Comparison of ENCODE assay signal across 11 cellular contexts in the genomic region with DNA sequence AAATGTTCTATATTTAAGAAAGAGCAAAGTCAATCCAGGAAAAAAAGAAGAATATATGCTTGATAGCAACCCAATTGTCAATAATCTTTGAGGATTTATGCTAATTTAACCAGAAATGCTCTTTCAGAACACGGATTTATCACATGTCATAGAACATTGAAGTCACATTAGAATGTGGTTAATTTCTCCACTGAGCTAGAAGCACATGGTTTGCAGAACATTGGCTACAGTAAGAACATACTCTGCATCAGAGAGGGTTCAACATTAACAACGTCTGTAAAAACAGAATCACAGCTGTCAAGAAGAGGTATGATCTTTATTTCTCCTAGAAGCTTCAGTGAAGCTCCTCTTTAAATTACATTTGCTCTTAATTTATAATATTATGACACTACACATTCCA.
DNase-seq lines count a peak whose midpoint lies in the region; ATAC-seq and TF ChIP-seq lines count a peak whose summit lies in the region.
"Had no signal": no experiment of that assay in that cellular context is flagged by ENCODE, and none has a peak within 500 bp of the region (broad histone marks: within the 10 kb centered on the region; RNA-seq: fewer than 3 reads in every experiment).

No MANE protein-coding gene starts in this region.

- peak overlapping the region; percentile 12 for H3K27ac ChIP-seq in OCI-LY1 (ENCODE audit: low read depth, low read length, poor library complexity, severe bottlenecking)
- peak overlapping the region; percentile 19 for H3K27ac ChIP-seq in rectal smooth muscle tissue (ENCODE audit: low read depth, low read length)
- H3K27ac ChIP-seq: A549, BLaER1 had no signal

- peaks cover 61% of the 10 kb centered on the region for H3K4me1 Mint-ChIP-seq in brain

- H3K9me3 ChIP-seq in OCI-LY1 (ENCODE audit: low read length): no peaks in the 10 kb centered on the region
- H3K9me3 ChIP-seq: A549, BLaER1 had no signal

- in situ Hi-C loops in G401 (cut with HindIII; ENCODE audit: low sequenced_read_pairs): no loop called here

- no peaks in the 10 kb centered on the region for H3K36me3 ChIP-seq in OCI-LY1 (ENCODE audit: insufficient read depth, low read length)
- H3K36me3 ChIP-seq in rectal smooth muscle tissue (ENCODE audit: control insufficient read depth, insufficient read depth, low read length): no peaks in the 10 kb centered on the region
- H3K36me3 ChIP-seq: BLaER1 had no signal

- no peak overlapping the region for H3K4me2 ChIP-seq in OCI-LY1 (ENCODE audit: low read length)
- H3K4me2 ChIP-seq: A549, BLaER1 had no signal

- no peak overlapping the region for H3K4me3 ChIP-seq in OCI-LY1 (ENCODE audit: low read depth, low read length, poor library complexity, severe bottlenecking)
- no peak overlapping the region for H3K4me3 ChIP-seq in rectal smooth muscle tissue (ENCODE audit: low read length)
- H3K4me3 ChIP-seq: A549, BLaER1 had no signal

- peaks cover 9% of the 10 kb centered on the region for H3K27me3 Mint-ChIP-seq in brain
- H3K27me3 Mint-ChIP-seq: CD4-positive, CD25-positive, alpha-beta regulatory T cell had no signal

- no peaks in the 10 kb centered on the region for H3K9me3 Mint-ChIP-seq in brain
- H3K9me3 Mint-ChIP-seq: CD4-positive, CD25-positive, alpha-beta regulatory T cell had no signal

- H4K20me1 ChIP-seq in OCI-LY1 (ENCODE audit: insufficient read depth, low read length): no peaks in the 10 kb centered on the region
- H4K20me1 ChIP-seq: BLaER1 had no signal

- H3F3A ChIP-seq in OCI-LY1 (ENCODE audit: insufficient read depth, low read length): no peaks in the 10 kb centered on the region

- H3K27ac Mint-ChIP-seq in brain: peak overlapping the region in 4 of 5 experiments; percentile 41 to 97 (median 60)

- H3K4me3 Mint-ChIP-seq in brain: peak overlapping the region in 3 of 5 experiments; percentile 49 to 65 (median 59)
- H3K4me3 Mint-ChIP-seq: CD4-positive, CD25-positive, alpha-beta regulatory T cell had no signal

- ATAC-seq in GM18907 (IDR thresholded peaks at IDR 0.05; ENCODE audit: unreplicated experiment) (no peak), GM18498 (IDR thresholded peaks at IDR 0.05; ENCODE audit: unreplicated experiment) (no peak)

- H3K79me2 ChIP-seq in OCI-LY1 (ENCODE audit: insufficient read depth, low read length): no peaks in the 10 kb centered on the region

- DNase-seq in G401 (ENCODE audit: low spot score) (peak; percentile 55), GM03348 (ENCODE audit: low spot score) (no peak), NCI-H510A (lab: John Stamatoyannopoulos, UW) (no peak)

- H3K4me1 ChIP-seq in OCI-LY1 (ENCODE audit: insufficient read depth, low read length, severe bottlenecking): peaks cover 32% of the 10 kb centered on the region
- H3K4me1 ChIP-seq in rectal smooth muscle tissue (ENCODE audit: control insufficient read depth, insufficient read depth, low read length): peaks cover 14% of the 10 kb centered on the region
- H3K4me1 ChIP-seq: A549 had no signal

- 0 out of 2 replicates have a peak overlapping the region, but pooled peaks have one; percentile 8 for H2AFZ ChIP-seq in OCI-LY1 (ENCODE audit: low read length)

- H3K27me3 ChIP-seq in OCI-LY1 (ENCODE audit: insufficient read depth, low read length): no peaks in the 10 kb centered on the region
- no peaks in the 10 kb centered on the region for H3K27me3 ChIP-seq in rectal smooth muscle tissue (ENCODE audit: control insufficient read depth, insufficient read depth, low read length)
- H3K27me3 ChIP-seq: BLaER1 had no signal

- H3K36me3 Mint-ChIP-seq in brain: no peaks in the 10 kb centered on the region
- H3K36me3 Mint-ChIP-seq: CD4-positive, CD25-positive, alpha-beta regulatory T cell had no signal

- no peaks in the 10 kb centered on the region for H3K9me2 ChIP-seq in OCI-LY1 (ENCODE audit: low read depth, low read length)

- TF ChIP-seq CTCF in OCI-LY1 (IDR thresholded peaks at IDR 0.05; ENCODE audit: low read length) (no peak), brain (conservative IDR thresholded peaks at IDR 0.05) (no peak)

- H3K9ac ChIP-seq in OCI-LY1 (ENCODE audit: low read length): no peak overlapping the region
- H3K9ac ChIP-seq in rectal smooth muscle tissue (ENCODE audit: low read length): no peak overlapping the region
- H3K9ac ChIP-seq: BLaER1 had no signal
